32 cellular contexts compared by ENCODE assay signal in genomic region chr1:226281058-226281457, GRCh38. TPM values are rescaled to one million over a fixed set of nuclear protein-coding genes. Genes with fewer than 3 reads are reported as not detected.
"Had no signal": no experiment of that assay in that cellular context is flagged by ENCODE, and none has a peak within 500 bp of the region (broad histone marks: within the 10 kb centered on the region; RNA-seq: fewer than 3 reads in every experiment).

No MANE protein-coding gene starts in this region.

- H3K4me1 ChIP-seq: esophagus squamous epithelium, gastrocnemius medialis, left lung, lower lobe of right lung had no signal

- FAIRE-seq: colon had no signal

- H3K4me1 Mint-ChIP-seq: endodermal cell, immature natural killer cell had no signal

- H3K27ac ChIP-seq: coronary artery, dorsolateral prefrontal cortex, epithelial cell of prostate, esophagus squamous epithelium, gastrocnemius medialis, hepatocyte, left lung, lower lobe of right lung had no signal

- H3K27me3 ChIP-seq: dorsolateral prefrontal cortex, esophagus squamous epithelium, gastrocnemius medialis, hepatocyte, left lung had no signal

- H3K27me3 Mint-ChIP-seq: naive B cell; naive thymus-derived CD8-positive, alpha-beta T cell had no signal

- H3K4me3 Mint-ChIP-seq: endodermal cell; immature natural killer cell; mesothelial cell of epicardium; naive B cell; naive thymus-derived CD8-positive, alpha-beta T cell had no signal

- H3K4me3 ChIP-seq: coronary artery, dorsolateral prefrontal cortex, esophagus squamous epithelium, gastrocnemius medialis, hepatocyte, left lung, lower lobe of right lung, mucosa of descending colon had no signal

- H3K9me3 ChIP-seq: esophagus squamous epithelium, gastrocnemius medialis, left lung, lower lobe of right lung, mucosa of descending colon had no signal

- ATAC-seq: esophagus mucosa; gastrocnemius medialis; left lung; lower lobe of right lung; mucosa of descending colon; naive thymus-derived CD8-positive, alpha-beta T cell had no signal

- H3K9me3 Mint-ChIP-seq: endodermal cell; immature natural killer cell; mesothelial cell of epicardium; naive B cell; naive thymus-derived CD8-positive, alpha-beta T cell had no signal

- H3K27ac Mint-ChIP-seq: endodermal cell, immature natural killer cell, mesothelial cell of epicardium had no signal

- DNase-seq: dermis blood vessel endothelial cell; dorsolateral prefrontal cortex; effector CD4-positive, alpha-beta T cell; effector memory CD4-positive, alpha-beta T cell; endodermal cell; erythroblast; esophagus squamous epithelium; foreskin fibroblast; foreskin melanocyte; gastrocnemius medialis; glutamatergic neuron; head of caudate nucleus; hypothalamus; immature natural killer cell; islet precursor cell; kidney; kidney glomerular epithelial cell; left lung; lower lobe of right lung; mesenchymal stem cell; mucosa of descending colon; naive B cell; naive thymus-derived CD8-positive, alpha-beta T cell had no signal

RNA-seq across cellular contexts. Expression of gene MIXL1, which starts 57.6 kb away (rescaled TPM):
- total RNA-seq: dermis blood vessel endothelial cell; esophagus mucosa; esophagus squamous epithelium; gastrocnemius medialis; lower leg skin; mesenteric fat pad; myocyte; naive thymus-derived CD8-positive, alpha-beta T cell had no signal
- polyA plus RNA-seq: immature natural killer cell had no signal
